ENCODE assay signal across 8 cellular contexts in the genomic region with DNA sequence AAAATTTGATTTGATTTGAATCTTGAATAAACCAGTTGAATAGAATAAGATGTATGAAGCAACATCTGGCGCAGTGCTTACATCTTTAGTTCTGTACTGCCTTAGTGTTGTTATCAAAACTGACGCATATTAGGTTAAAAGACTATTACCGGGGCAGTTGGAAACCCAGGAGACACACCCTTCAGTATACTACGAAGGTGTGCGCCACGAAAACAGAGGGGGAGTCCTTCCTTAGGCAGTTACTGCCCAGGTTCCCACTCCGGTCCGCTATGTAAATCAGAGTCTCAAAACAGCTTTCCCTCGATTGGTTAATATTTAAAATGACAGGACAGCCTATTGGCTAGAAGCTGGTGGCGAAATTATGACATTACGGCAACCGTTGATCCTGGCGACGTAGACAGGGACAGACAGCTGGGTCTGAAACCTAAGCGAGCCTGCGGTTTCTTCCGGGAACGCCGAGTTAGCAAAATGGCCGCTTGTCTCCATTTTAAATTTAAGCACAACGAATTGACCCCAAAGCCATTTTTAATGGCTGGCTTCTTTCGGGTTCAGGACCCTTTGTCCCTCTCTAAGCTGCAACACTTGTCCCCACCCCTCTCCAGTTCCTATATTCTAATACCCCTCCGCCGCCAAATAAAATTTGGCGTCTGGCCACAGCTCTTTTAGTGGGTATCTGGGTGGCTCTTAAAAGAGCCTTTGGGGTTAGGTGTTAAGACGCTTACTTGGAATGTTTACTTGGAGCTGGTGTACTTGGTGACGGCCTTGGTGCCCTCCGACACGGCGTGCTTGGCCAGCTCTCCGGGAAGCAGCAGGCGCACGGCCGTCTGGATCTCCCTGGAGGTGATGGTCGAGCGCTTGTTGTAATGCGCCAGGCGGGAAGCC. TPM values are rescaled to one million over a fixed set of nuclear protein-coding genes. Genes with fewer than 3 reads are reported as not detected.
DNase-seq lines count a peak whose midpoint lies in the region; ATAC-seq and TF ChIP-seq lines count a peak whose summit lies in the region.

No MANE protein-coding gene starts in this region.

- DNase-seq in GM10266 (ENCODE audit: extremely low spot score) (peak; percentile 78), NCI-H1105 treated with DMSO at 0.1 percent for 48 hours (lab: John Stamatoyannopoulos, UW) (peak; percentile 99), SKM-1 treated with dmso at 0.1 percent for 144 hours (lab: John Stamatoyannopoulos, UW; ENCODE audit: unreplicated experiment) (peak; percentile 95), head of caudate nucleus (peak; percentile 76 to 97 (median 92)), osteoblast (ENCODE audit: insufficient read length, low spot score, missing footprints) (peak; percentile 86), thoracic aorta (ENCODE audit: low spot score) (peak; percentile 78)
- DNase-seq in activated naive CD8-positive, alpha-beta T cell treated with anti-CD3 and anti-CD28 coated beads, Interleukin-2, amount 10 ng/mL, durations not matched to agents 7 days and 5 days = peak; percentile 76

- intact Hi-C loops in head of caudate nucleus (cut with DNase I) = no loop called here

- peaks cover 31% of the 10 kb centered on the region for H4K20me1 ChIP-seq in osteoblast (ENCODE audit: insufficient read depth, low read length)

- H2AFZ ChIP-seq in osteoblast (ENCODE audit: low read length) = peak overlapping the region; percentile 76

- H3K4me2 ChIP-seq in osteoblast (ENCODE audit: insufficient read depth, low read length) = peak overlapping the region; percentile 94

- H3K27me3 Mint-ChIP-seq in activated naive CD8-positive, alpha-beta T cell treated with anti-CD3 and anti-CD28 coated beads, Interleukin-2, amount 10 ng/mL, durations not matched to agents 7 days and 5 days = no peaks in the 10 kb centered on the region

- TF ChIP-seq CTCF in GM10266 (IDR thresholded peaks at IDR 0.05; ENCODE audit: control insufficient read depth, insufficient read depth, low read depth, missing control alignments) (no peak), osteoblast (IDR thresholded peaks at IDR 0.05; ENCODE audit: extremely low read depth, low read depth, low read length) (no peak), thoracic aorta (IDR thresholded peaks at IDR 0.05) (peak; percentile 10)

- ATAC-seq in HG02642 (IDR thresholded peaks at IDR 0.05; ENCODE audit: poor library complexity, unreplicated experiment) (peak; percentile 57), thoracic aorta (ENCODE audit: insufficient number of reproducible peaks, low FRiP score, low read depth) (peak; percentile 92)
- ATAC-seq in activated naive CD8-positive, alpha-beta T cell treated with anti-CD3 and anti-CD28 coated beads, Interleukin-2, amount 10 ng/mL, durations not matched to agents 7 days and 5 days (ENCODE audit: low read depth) = peak; percentile 58

- peaks cover 2% of the 10 kb centered on the region for H3K36me3 ChIP-seq in osteoblast (ENCODE audit: insufficient read depth, low read length)
- no peaks in the 10 kb centered on the region for H3K36me3 ChIP-seq in thoracic aorta

- peaks cover 39% of the 10 kb centered on the region for H3K79me2 ChIP-seq in osteoblast (ENCODE audit: insufficient read depth, low read length)

- peaks cover 40% of the 10 kb centered on the region for H3K4me1 Mint-ChIP-seq in activated naive CD8-positive, alpha-beta T cell treated with anti-CD3 and anti-CD28 coated beads, Interleukin-2, amount 10 ng/mL, durations not matched to agents 7 days and 5 days

- H3K27me3 ChIP-seq in osteoblast (ENCODE audit: insufficient read depth, low read length) = no peaks in the 10 kb centered on the region
- H3K27me3 ChIP-seq in thoracic aorta (replicated peaks; ENCODE audit: insufficient read depth) = no peaks in the 10 kb centered on the region

- POLR2A ChIA-PET in activated naive CD8-positive, alpha-beta T cell treated with anti-CD3 and anti-CD28 coated beads, Interleukin-2, amount 10 ng/mL, durations not matched to agents 7 days and 5 days (lab: Charles Lee) = interaction anchor here (0.6 to 19.0 kb wide), 56 partner anchors 9 to 1771 kb away, joined by 3 to 2352 read pairs (median 20); a partner anchor contains a TSS

- H3K27ac ChIP-seq in osteoblast (ENCODE audit: low read depth, low read length) (peak overlapping the region; percentile 80), thoracic aorta (peak overlapping the region; percentile 97 to 100)

- peak overlapping the region; percentile 97 for H3K4me3 ChIP-seq in osteoblast (ENCODE audit: insufficient read depth, low read length)
- H3K4me3 ChIP-seq in thoracic aorta = peak overlapping the region; percentile 89

- H3K4me3 Mint-ChIP-seq in activated naive CD8-positive, alpha-beta T cell treated with anti-CD3 and anti-CD28 coated beads, Interleukin-2, amount 10 ng/mL, durations not matched to agents 7 days and 5 days = peak overlapping the region; percentile 99

- H3K27ac Mint-ChIP-seq in activated naive CD8-positive, alpha-beta T cell treated with anti-CD3 and anti-CD28 coated beads, Interleukin-2, amount 10 ng/mL, durations not matched to agents 7 days and 5 days = peak overlapping the region; percentile 100

- no peaks in the 10 kb centered on the region for H3K9me3 Mint-ChIP-seq in activated naive CD8-positive, alpha-beta T cell treated with anti-CD3 and anti-CD28 coated beads, Interleukin-2, amount 10 ng/mL, durations not matched to agents 7 days and 5 days

- H3K36me3 Mint-ChIP-seq in activated naive CD8-positive, alpha-beta T cell treated with anti-CD3 and anti-CD28 coated beads, Interleukin-2, amount 10 ng/mL, durations not matched to agents 7 days and 5 days = peaks cover 25% of the 10 kb centered on the region

- H3K4me1 ChIP-seq in osteoblast (ENCODE audit: insufficient read depth, low read length) (peaks cover 18% of the 10 kb centered on the region), thoracic aorta (ENCODE audit: control insufficient read depth in 1 of 2, low read depth in 2 of 2) (peaks cover 8 to 24% of the 10 kb centered on the region in 2 donors)

- no peaks in the 10 kb centered on the region for H3K9me3 ChIP-seq in osteoblast (ENCODE audit: low read depth, low read length)
- no peaks in the 10 kb centered on the region for H3K9me3 ChIP-seq in thoracic aorta

RNA-seq across cellular contexts. Expression of a gene that starts 35.8 kb away (rescaled TPM):
- 1 to 10 TPM; 5.0 to 7.2 TPM for total RNA-seq in activated naive CD8-positive, alpha-beta T cell treated with anti-CD3 and anti-CD28 coated beads, Interleukin-2, amount 10 ng/mL, durations not matched to agents 7 days and 5 days
- total RNA-seq in osteoblast (14.1 and 15.9 TPM in 2 replicates), thoracic aorta (10 to 100 TPM in 1 of 2 donors, 1 to 10 TPM in 1; 8.7 to 10.1 TPM)

Comparison
In these comparisons a context has a peak if more than half of its experiments do, and no peak if none do; other contexts are left out.
1. Peak in every context shown above with its lines: DNase-seq, ATAC-seq, H3K4me3 ChIP-seq and H3K27ac ChIP-seq.